In the genomic region with DNA sequence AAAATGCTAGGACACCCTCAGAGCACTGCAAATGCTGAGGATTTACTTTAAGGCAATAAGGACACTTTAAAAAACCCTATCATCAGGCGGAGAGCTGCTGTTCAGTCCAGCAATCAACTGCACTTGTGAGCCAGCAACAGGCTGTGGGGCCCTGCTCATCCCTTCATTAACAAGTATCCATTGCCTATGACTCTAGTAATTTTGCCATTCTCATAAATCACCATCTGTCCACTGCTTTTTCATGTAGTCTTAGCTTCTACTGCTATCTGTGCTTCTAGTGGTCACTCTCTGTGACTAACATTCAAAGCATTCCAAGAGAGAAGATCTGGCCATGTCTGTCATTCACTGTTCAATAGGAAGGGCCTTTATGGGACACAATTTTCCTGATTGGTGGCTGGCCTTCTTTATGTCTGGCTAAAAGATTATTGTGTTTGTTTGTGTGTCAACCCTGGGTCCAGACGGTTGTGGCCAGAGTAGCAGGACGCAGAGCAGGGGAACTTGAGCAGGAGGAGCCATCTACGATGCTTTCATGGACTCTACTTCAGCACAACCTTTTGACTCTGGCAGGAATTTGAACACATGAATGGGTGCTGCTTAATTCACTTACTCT, we compare ENCODE assay signal across 18 cellular contexts. TPM values are rescaled to one million over a fixed set of nuclear protein-coding genes. Genes with fewer than 3 reads are reported as not detected.
A peak's percentile ranks its signal among the peaks of the same experiment; 100 is the strongest.
DNase-seq lines count a peak whose midpoint lies in the region; ATAC-seq, FAIRE-seq and TF ChIP-seq lines count a peak whose summit lies in the region.
"Had no signal": no experiment of that assay in that cellular context is flagged by ENCODE, and none has a peak within 500 bp of the region (broad histone marks: within the 10 kb centered on the region; RNA-seq: fewer than 3 reads in every experiment).

No MANE protein-coding gene starts in this region.

- H3K4me3 ChIP-seq in uterus: no peak overlapping the region
- H3K4me3 ChIP-seq: heart right ventricle, prostate gland had no signal

- ATAC-seq in natural killer cell: no peak
- ATAC-seq in natural killer cell treated with Interleukin-12 subunit alpha and Interleukin-12 subunit beta and Interleukin-15 and Interleukin-18, amount 100 ng/mL, for 72 hours: no peak
- ATAC-seq in GM18870 (IDR thresholded peaks at IDR 0.05; ENCODE audit: unreplicated experiment): no peak
- ATAC-seq: heart right ventricle, left cardiac atrium had no signal

- TF ChIP-seq CTCF in natural killer cell (IDR thresholded peaks at IDR 0.05): no peak
- TF ChIP-seq CTCF in uterus (IDR thresholded peaks at IDR 0.05): no peak

- H3K4me1 ChIP-seq in uterus: no peaks in the 10 kb centered on the region

- no peaks in the 10 kb centered on the region for H3K27me3 Mint-ChIP-seq in natural killer cell (ENCODE audit: low read depth in 2 of 2)
- no peaks in the 10 kb centered on the region for H3K27me3 Mint-ChIP-seq in natural killer cell treated with Interleukin-12 subunit alpha and Interleukin-12 subunit beta and Interleukin-15 and Interleukin-18, amount 100 ng/mL, for 72 hours

- no peak for FAIRE-seq in GM19239 (lab: Jason Lieb, UNC)
- FAIRE-seq: D721Med had no signal

- no peaks in the 10 kb centered on the region for H3K36me3 ChIP-seq in uterus
- H3K36me3 ChIP-seq: heart right ventricle, prostate gland had no signal

- no peaks in the 10 kb centered on the region for H3K9me3 ChIP-seq in uterus
- H3K9me3 ChIP-seq: heart right ventricle, prostate gland had no signal

- no peak for TF ChIP-seq POLR2A in uterus (IDR thresholded peaks at IDR 0.05)

- H3K27ac Mint-ChIP-seq in natural killer cell: peak overlapping the region; percentile 85 to 93
- H3K27ac Mint-ChIP-seq in natural killer cell treated with Interleukin-12 subunit alpha and Interleukin-12 subunit beta and Interleukin-15 and Interleukin-18, amount 100 ng/mL, for 72 hours: no peak overlapping the region
- H3K27ac Mint-ChIP-seq: dendritic cell treated with granulocyte-macrophage colony-stimulating factor and Interleukin-4, amounts not matched to agents 40 ng/mL and 50 ng/mL, for 4 days had no signal

- H3K4me3 Mint-ChIP-seq in natural killer cell: no peak overlapping the region
- H3K4me3 Mint-ChIP-seq in natural killer cell treated with Interleukin-12 subunit alpha and Interleukin-12 subunit beta and Interleukin-15 and Interleukin-18, amount 100 ng/mL, for 72 hours: no peak overlapping the region
- H3K4me3 Mint-ChIP-seq: dendritic cell treated with granulocyte-macrophage colony-stimulating factor and Interleukin-4, amounts not matched to agents 40 ng/mL and 50 ng/mL, for 4 days had no signal

- H3K27me3 ChIP-seq in uterus: no peaks in the 10 kb centered on the region
- H3K27me3 ChIP-seq: heart right ventricle had no signal

- H3K4me1 Mint-ChIP-seq in natural killer cell: peaks cover 6 to 18% of the 10 kb centered on the region in 2 donors
- H3K4me1 Mint-ChIP-seq in natural killer cell treated with Interleukin-12 subunit alpha and Interleukin-12 subunit beta and Interleukin-15 and Interleukin-18, amount 100 ng/mL, for 72 hours (ENCODE audit: low read depth in 2 of 2): peaks cover 0 to 9% of the 10 kb centered on the region in 2 donors

- no peak overlapping the region for H3K27ac ChIP-seq in uterus
- H3K27ac ChIP-seq: heart right ventricle, prostate gland had no signal

- DNase-seq in natural killer cell: no peak
- no peak for DNase-seq in natural killer cell treated with Interleukin-12 subunit alpha and Interleukin-12 subunit beta and Interleukin-15 and Interleukin-18, amount 100 ng/mL, for 72 hours (ENCODE audit: low spot score)
- peak; percentile 23 for DNase-seq in RPMI7951 (ENCODE audit: low read depth)
- peak; percentile 45 for DNase-seq in kidney glomerular epithelial cell (lab: John Stamatoyannopoulos, UW)
- no peak for DNase-seq in COR-L47 (lab: John Stamatoyannopoulos, UW)
- DNase-seq in GM19239 (ENCODE audit: insufficient read length, low spot score): no peak
- DNase-seq in uterus: no peak
- DNase-seq: activated gamma-delta T cell treated with Interleukin-2 at 50 U/mL for 16 hours, aorta, erythroblast, GOT3, heart right ventricle, left cardiac atrium, NCI-H1092 treated with DMSO at 0.1 percent for 48 hours had no signal

- no peaks in the 10 kb centered on the region for H3K9me3 Mint-ChIP-seq in natural killer cell
- H3K9me3 Mint-ChIP-seq in natural killer cell treated with Interleukin-12 subunit alpha and Interleukin-12 subunit beta and Interleukin-15 and Interleukin-18, amount 100 ng/mL, for 72 hours: no peaks in the 10 kb centered on the region
- H3K9me3 Mint-ChIP-seq: dendritic cell treated with granulocyte-macrophage colony-stimulating factor and Interleukin-4, amounts not matched to agents 40 ng/mL and 50 ng/mL, for 4 days had no signal

- H3K36me3 Mint-ChIP-seq in natural killer cell: no peaks in the 10 kb centered on the region
- no peaks in the 10 kb centered on the region for H3K36me3 Mint-ChIP-seq in natural killer cell treated with Interleukin-12 subunit alpha and Interleukin-12 subunit beta and Interleukin-15 and Interleukin-18, amount 100 ng/mL, for 72 hours

- intact Hi-C loops in natural killer cell (cut with micrococcal nuclease): loop anchor here (5.0 kb wide), 2 partner anchors 57 to 202 kb away; a partner anchor contains a TSS
- intact Hi-C loops in uterus (cut with DNase I; ENCODE audit: low total_unique reads): no loop called here

RNA-seq across cellular contexts. Expression of a gene that starts 3.6 kb away (rescaled TPM):
- 10 to 100 TPM; 33.3 to 39.6 (median 35.7) TPM for total RNA-seq in natural killer cell
- total RNA-seq in natural killer cell treated with Interleukin-12 subunit alpha and Interleukin-12 subunit beta and Interleukin-15 and Interleukin-18, amount 100 ng/mL, for 72 hours: 10 to 100 TPM; 20.5 to 21.5 TPM
- 7.4 and 8.9 TPM in 2 replicates for total RNA-seq in RPMI7951 (2014; rRNA removed; shearing (Covaris generic))
- total RNA-seq in uterus: 10 to 100 TPM in 3 of 4 donors, 1 to 10 TPM in 1; 4.6 to 39.5 (median 23.8) TPM

RNA-seq across cellular contexts. Expression of a gene that starts 59.3 kb away (rescaled TPM):
- 10 to 100 TPM; 17.5 to 42.8 (median 26.1) TPM for total RNA-seq in natural killer cell
- total RNA-seq in natural killer cell treated with Interleukin-12 subunit alpha and Interleukin-12 subunit beta and Interleukin-15 and Interleukin-18, amount 100 ng/mL, for 72 hours: 10 to 100 TPM in 1 of 2 donors, 1 to 10 TPM in 1; 6.6 to 10.7 TPM
- 25.8 and 33.6 TPM in 2 replicates for total RNA-seq in RPMI7951 (2014; rRNA removed; shearing (Covaris generic))
- total RNA-seq in uterus: 10 to 100 TPM; 26.9 to 90.6 (median 46.4) TPM

RNA-seq across cellular contexts. Expression of a gene that starts 59.4 kb away (rescaled TPM):
- total RNA-seq in natural killer cell (under 1 TPM; 0.15 to 0.59 (median 0.48) TPM), uterus (1 to 10 TPM in 2 of 4 donors, under 1 TPM in 1, not detected in 1; 0.77 to 5.2 (median 4.8) TPM)
- total RNA-seq in natural killer cell treated with Interleukin-12 subunit alpha and Interleukin-12 subunit beta and Interleukin-15 and Interleukin-18, amount 100 ng/mL, for 72 hours: under 1 TPM in 1 of 2 donors, not detected in 1; 0.17 TPM
- 0.12 TPM in 1 of 2 replicates, not detected in the other for total RNA-seq in RPMI7951 (2014; rRNA removed; shearing (Covaris generic))

Comparison
In these comparisons a context has a peak if more than half of its experiments do, and no peak if none do; other contexts are left out.
1. H3K27ac Mint-ChIP-seq: peak in natural killer cell (2 of 2); none in natural killer cell treated with Interleukin-12 subunit alpha and Interleukin-12 subunit beta and Interleukin-15 and Interleukin-18, amount 100 ng/mL, for 72 hours (0 of 2).
2. DNase-seq: peak in RPMI7951 (single experiment) and kidney glomerular epithelial cell (single experiment); none in natural killer cell (single experiment), natural killer cell treated with Interleukin-12 subunit alpha and Interleukin-12 subunit beta and Interleukin-15 and Interleukin-18, amount 100 ng/mL, for 72 hours (single experiment), COR-L47 (single experiment), GM19239 (single experiment) and uterus (0 of 2).